ENCODE assay signal across 11 cellular contexts in genomic region chr17:82889496-82890338, GRCh38. TPM values are rescaled to one million over a fixed set of nuclear protein-coding genes. Genes with fewer than 3 reads are reported as not detected.
A peak's percentile ranks its signal among the peaks of the same experiment; 100 is the strongest.
DNase-seq lines count a peak whose midpoint lies in the region; ATAC-seq and TF ChIP-seq lines count a peak whose summit lies in the region.
"Had no signal": no experiment of that assay in that cellular context is flagged by ENCODE, and none has a peak within 500 bp of the region (broad histone marks: within the 10 kb centered on the region; RNA-seq: fewer than 3 reads in every experiment).

No MANE protein-coding gene starts in this region.

- CTCF ChIA-PET in PC-3 (lab: Charles Lee): interaction anchor here (0.6 to 1.1 kb wide), 4 partner anchors 24 to 108 kb away, joined by 3 to 4 read pairs (median 4); no protein-coding TSS in a partner anchor
- CTCF ChIA-PET in T-cell (lab: Charles Lee): interaction anchor here in 1 of 2 donors (0.6 kb wide), 1 partner anchor 311 kb away, joined by 3 read pairs; no protein-coding TSS in a partner anchor

- intact Hi-C loops in PC-3 (cut with micrococcal nuclease): no loop called here

- H3K79me2 ChIP-seq in GM23338 (replicated peaks; ENCODE audit: insufficient read depth) (peaks cover 24% of the 10 kb centered on the region), PC-3 (ENCODE audit: low read length) (peaks cover 12% of the 10 kb centered on the region), osteoblast (ENCODE audit: insufficient read depth, low read length) (no peaks in the 10 kb centered on the region)

- H3K27me3 Mint-ChIP-seq in GM23338 (ENCODE audit: insufficient read depth, low read depth, poor library complexity) (no peaks in the 10 kb centered on the region), progenitor cell of endocrine pancreas (no peaks in the 10 kb centered on the region), T-cell (no peaks in the 10 kb centered on the region)

- H3K9me2 ChIP-seq in GM23338 (ENCODE audit: insufficient read depth) (no peaks in the 10 kb centered on the region), PC-3 (replicated peaks; ENCODE audit: low read length) (no peaks in the 10 kb centered on the region)

- H3K4me1 Mint-ChIP-seq in GM23338: peaks cover 35% of the 10 kb centered on the region
- H3K4me1 Mint-ChIP-seq in progenitor cell of endocrine pancreas (ENCODE audit: low read depth): peaks cover 68% of the 10 kb centered on the region
- peaks cover 45 to 69% (median 60%) of the 10 kb centered on the region in 3 donors for H3K4me1 Mint-ChIP-seq in T-cell

- ATAC-seq in GM23338 (peak; percentile 60), PC-3 (peak; percentile 70), T-cell (replicated peaks in 1 of 4) (no peak)

- H3K9me3 ChIP-seq in PC-3 (ENCODE audit: low read length) (no peaks in the 10 kb centered on the region), iPS DF 6.9 (ENCODE audit: control insufficient read depth, insufficient read depth, low read length) (no peaks in the 10 kb centered on the region), osteoblast (ENCODE audit: low read depth, low read length) (no peaks in the 10 kb centered on the region)

- H3K36me3 ChIP-seq in GM23338 (ENCODE audit: insufficient read depth): 0 out of 2 replicates have a peak, but pooled peaks cover 3% of the 10 kb centered on the region
- H3K36me3 ChIP-seq in PC-3 (ENCODE audit: low read depth, low read length): no peaks in the 10 kb centered on the region
- H3K36me3 ChIP-seq in iPS DF 6.9 (ENCODE audit: control insufficient read depth, insufficient read depth, low read length): 0 out of 2 replicates have a peak, but pooled peaks cover 2% of the 10 kb centered on the region
- H3K36me3 ChIP-seq in osteoblast (ENCODE audit: insufficient read depth, low read length): peaks cover 5% of the 10 kb centered on the region

- H3K4me3 ChIP-seq in GM23338 (no peak overlapping the region), PC-3 (ENCODE audit: low read length) (peak overlapping the region; percentile 16; the same call in 1 of the 2 replicates), iPS DF 6.9 (ENCODE audit: low read length) (no peak overlapping the region), osteoblast (ENCODE audit: insufficient read depth, low read length) (no peak overlapping the region)

- H3K4me2 ChIP-seq in GM23338 (0 out of 2 replicates have a peak overlapping the region, but pooled peaks have one; percentile 38), PC-3 (ENCODE audit: low read length) (peak overlapping the region; percentile 76), osteoblast (ENCODE audit: insufficient read depth, low read length) (no peak overlapping the region)

- H3K27me3 ChIP-seq in GM23338 (ENCODE audit: insufficient read depth) (no peaks in the 10 kb centered on the region), PC-3 (ENCODE audit: low read length) (no peaks in the 10 kb centered on the region), iPS DF 6.9 (ENCODE audit: control insufficient read depth, insufficient read depth, low read length) (no peaks in the 10 kb centered on the region), osteoblast (ENCODE audit: insufficient read depth, low read length) (no peaks in the 10 kb centered on the region)

- POLR2A ChIA-PET in PC-3 (lab: Charles Lee; ENCODE audit: unreplicated experiment) (no interaction called here), T-cell (lab: Charles Lee) (no interaction called here)

- H2AFZ ChIP-seq in GM23338: no peak overlapping the region
- H2AFZ ChIP-seq in PC-3 (ENCODE audit: low read length): no peak overlapping the region
- no peak overlapping the region for H2AFZ ChIP-seq in osteoblast (ENCODE audit: low read length)

- 0 out of 2 replicates have a peak overlapping the region, but pooled peaks have one; percentile 59 for H3K27ac ChIP-seq in GM23338 (ENCODE audit: low read depth)
- H3K27ac ChIP-seq in PC-3 (ENCODE audit: low read length): peak overlapping the region; percentile 100
- no peak overlapping the region for H3K27ac ChIP-seq in iPS DF 6.9 (ENCODE audit: low read length)
- H3K27ac ChIP-seq in osteoblast (ENCODE audit: low read depth, low read length): no peak overlapping the region

- H3K9ac ChIP-seq in PC-3 (ENCODE audit: low read length): peak overlapping the region; percentile 90

- no CpG with 5 or more reads among the region's 28 CpGs for WGBS in iPS DF 6.9 (ENCODE audit: insufficient coverage, insufficient read length)

- H3K4me3 Mint-ChIP-seq in GM23338: no peak overlapping the region
- H3K4me3 Mint-ChIP-seq in progenitor cell of endocrine pancreas (ENCODE audit: low read depth): peak overlapping the region; percentile 66
- H3K4me3 Mint-ChIP-seq in T-cell: no peak overlapping the region

- no peaks in the 10 kb centered on the region for H3K4me1 ChIP-seq in GM23338 (ENCODE audit: insufficient read depth)
- peaks cover 51% of the 10 kb centered on the region for H3K4me1 ChIP-seq in PC-3 (ENCODE audit: insufficient read depth, low read length)
- H3K4me1 ChIP-seq in iPS DF 6.9 (ENCODE audit: control insufficient read depth, insufficient read depth, low read length): peaks cover 4% of the 10 kb centered on the region
- H3K4me1 ChIP-seq in osteoblast (ENCODE audit: insufficient read depth, low read length): peaks cover 6% of the 10 kb centered on the region

- H3K36me3 Mint-ChIP-seq in GM23338 (ENCODE audit: low read depth): peaks cover 35% of the 10 kb centered on the region
- peaks cover 11% of the 10 kb centered on the region for H3K36me3 Mint-ChIP-seq in progenitor cell of endocrine pancreas (ENCODE audit: insufficient read depth)
- H3K36me3 Mint-ChIP-seq in T-cell: peaks cover 31% of the 10 kb centered on the region

- no peaks in the 10 kb centered on the region for H3K9me3 Mint-ChIP-seq in GM23338
- H3K9me3 Mint-ChIP-seq in progenitor cell of endocrine pancreas (ENCODE audit: low read depth): peaks cover 6% of the 10 kb centered on the region
- H3K9me3 Mint-ChIP-seq in T-cell: no peaks in the 10 kb centered on the region

- H3F3A ChIP-seq in GM23338 (replicated peaks; ENCODE audit: low read depth): 0 out of 2 replicates have a peak, but pooled peaks cover 4% of the 10 kb centered on the region
- no peaks in the 10 kb centered on the region for H3F3A ChIP-seq in PC-3 (ENCODE audit: low read length, unreplicated experiment)

- TF ChIP-seq CTCF in GM23338 (conservative IDR thresholded peaks at IDR 0.05; ENCODE audit: low read depth in 2 of 2) (no peak), PC-3 (conservative IDR thresholded peaks at IDR 0.05; ENCODE audit: low read depth, low read length) (no peak), progenitor cell of endocrine pancreas (IDR thresholded peaks at IDR 0.05; ENCODE audit: unreplicated experiment) (no peak), osteoblast (IDR thresholded peaks at IDR 0.05; ENCODE audit: extremely low read depth, low read depth, low read length) (no peak)

- H4K20me1 ChIP-seq in GM23338 (replicated peaks; ENCODE audit: insufficient read depth) (peaks cover 7% of the 10 kb centered on the region), PC-3 (ENCODE audit: low read length) (no peaks in the 10 kb centered on the region), osteoblast (ENCODE audit: insufficient read depth, low read length) (no peaks in the 10 kb centered on the region)

- H3K27ac Mint-ChIP-seq in GM23338 (peak overlapping the region; percentile 92), progenitor cell of endocrine pancreas (peak overlapping the region; percentile 99), T-cell (peak overlapping the region in 1 of 2 donors; percentile 57)

- no peak for DNase-seq in GM23338 (ENCODE audit: low spot score)
- DNase-seq in PC-3: peak; percentile 98
- DNase-seq in iPS DF 6.9 (ENCODE audit: low read depth, low spot score): peak; percentile 18
- DNase-seq in progenitor cell of endocrine pancreas (ENCODE audit: low spot score, unreplicated experiment): peak; percentile 46
- no peak for DNase-seq in T-cell
- DNase-seq in osteoblast (ENCODE audit: insufficient read length, low spot score, missing footprints): no peak
- DNase-seq in kidney glomerular epithelial cell (lab: John Stamatoyannopoulos, UW): no peak
- DNase-seq in NCI-H226: no peak
- DNase-seq: activated CD4-positive, alpha-beta T cell treated with anti-CD3 and anti-CD28 coated beads for 4 hours; activated naive CD4-positive, alpha-beta T cell treated with anti-CD3 and anti-CD28 coated beads, Interleukin-2, amount 50 U/mL, for 16 hours had no signal

- BruUV-seq in PC-3 (replicated peaks; lab: Mats Ljungman, UMichigan): TSS peak; percentile 19

TF ChIP-seq in GM23338, 12 proteins besides CTCF, POLR2A, EP300 and RAD21 (continues in another document):
- TF ChIP-seq ZNF114 (CRISPR knock-in tag; IDR thresholded peaks at IDR 0.05) (no peak), NANOG (IDR thresholded peaks at IDR 0.05; ENCODE audit: borderline replicate concordance) (no peak), STAT1 (IDR thresholded peaks at IDR 0.05; ENCODE audit: unreplicated experiment) (no peak), REST (IDR thresholded peaks at IDR 0.05; ENCODE audit: unreplicated experiment) (no peak), ZNF331 (CRISPR knock-in tag; IDR thresholded peaks at IDR 0.05; ENCODE audit: low read depth) (no peak)

RNA-seq across cellular contexts. Expression of gene ZNF750, which starts 49.9 kb away (rescaled TPM):
- total RNA-seq in GM23338 (2014; rRNA removed; shearing (Covaris generic)): 0.17 TPM in 1 of 2 replicates, not detected in the other
- 0.13 and 0.19 TPM in 2 replicates for polyA plus RNA-seq in GM23338 (2016; fragmentation: Nextera tagmentation; extraction: Ambion mirVana)
- total RNA-seq in PC-3 (2014; rRNA removed) (not detected in 2 replicates), progenitor cell of endocrine pancreas (0.07 and 0.11 TPM in 2 replicates), T-cell (not detected), osteoblast (not detected in 2 replicates)
- total RNA-seq: RPMI7951 had no signal

Comparison
In these comparisons a context has a peak if more than half of its experiments do, and no peak if none do; other contexts are left out.
1. ATAC-seq: peak in GM23338 (single experiment) and PC-3 (single experiment); none in T-cell (0 of 4).
2. DNase-seq: peak in PC-3 (single experiment), iPS DF 6.9 (single experiment) and progenitor cell of endocrine pancreas (single experiment); none in GM23338 (single experiment), T-cell (0 of 34), osteoblast (single experiment), kidney glomerular epithelial cell (single experiment) and NCI-H226 (single experiment).
3. H3K27ac ChIP-seq: peak in GM23338 (single experiment) and PC-3 (single experiment); none in iPS DF 6.9 (single experiment) and osteoblast (single experiment).